8 cellular contexts compared by ENCODE assay signal in genomic region chr19:52095172-52096014, GRCh38. TPM values are rescaled to one million over a fixed set of nuclear protein-coding genes. Genes with fewer than 3 reads are reported as not detected.
A peak's percentile ranks its signal among the peaks of the same experiment; 100 is the strongest.
DNase-seq lines count a peak whose midpoint lies in the region; ATAC-seq, FAIRE-seq and TF ChIP-seq lines count a peak whose summit lies in the region.

Gene ZNF841 (minus strand): TSS chr19:52095765. CDS start chr19:52084801, 10,964 bp downstream.

- H3K36me3 ChIP-seq in H1 (ENCODE audit: control insufficient read depth in 2 of 4, insufficient read depth in 4 of 4, low read length in 3 of 4), result no peaks in the 10 kb centered on the region; a peak in 2 of 8 replicates
- H3K36me3 ChIP-seq in mesenchymal stem cell (ENCODE audit: control insufficient read depth in 1 of 2, insufficient read depth in 2 of 2, low read depth in 1 of 2, low read length in 2 of 2), result peaks cover 14 to 33% of the 10 kb centered on the region in 2 experiments

- TF ChIP-seq RAD21 in A549 (conservative IDR thresholded peaks at IDR 0.05 in 1 of 2, IDR thresholded peaks at IDR 0.05 in 1 of 2) (no peak), H1 (IDR thresholded peaks at IDR 0.05 in 1 of 2, conservative IDR thresholded peaks at IDR 0.05 in 1 of 2; ENCODE audit: low read depth in 2 of 2, low read length in 2 of 2) (no peak)

- CTCF ChIA-PET in A549 (lab: Yijun Ruan, JAX), result interaction anchor here (0.6 kb wide), 1 partner anchor 1329 kb away, joined by 3 read pairs; no protein-coding TSS in a partner anchor
- CTCF ChIA-PET in activated CD8-positive, alpha-beta memory T cell treated with anti-CD3 and anti-CD28 coated beads, Interleukin-2, amount 10 ng/mL, durations not matched to agents 7 days and 5 days (lab: Charles Lee), result no interaction called here
- CTCF ChIA-PET in H1 (lab: Charles Lee; ENCODE audit: partially characterized antibody), result no interaction called here

- H3K4ac ChIP-seq in H1 (replicated peaks; ENCODE audit: insufficient read length, low read depth, low read length) (no peak within 1 kb of the TSS), mesenchymal stem cell (ENCODE audit: low read depth in 1 of 2, low read length in 2 of 2) (peak within 1 kb of the TSS; percentile 54)

- peak within 1 kb of the TSS; percentile 55 for H3K4me3 ChIP-seq in A549
- peak within 1 kb of the TSS; percentile 88 to 100 (median 97) for H3K4me3 ChIP-seq in H1 (ENCODE audit: extremely low read depth in 1 of 4, insufficient read depth in 2 of 4, low read depth in 3 of 4, low read length in 4 of 4)
- peak within 1 kb of the TSS; percentile 73 to 97 for H3K4me3 ChIP-seq in mesenchymal stem cell (ENCODE audit: insufficient read depth in 1 of 2, low read depth in 1 of 2, low read length in 2 of 2)

- H2AFZ ChIP-seq in H1 (ENCODE audit: low read length), result peak within 1 kb of the TSS; percentile 79
- peak within 1 kb of the TSS; percentile 46 for H2AFZ ChIP-seq in mesenchymal stem cell (ENCODE audit: low read depth, low read length)

- peak within 1 kb of the TSS; percentile 92 for H3K4me3 Mint-ChIP-seq in activated CD8-positive, alpha-beta memory T cell treated with anti-CD3 and anti-CD28 coated beads, Interleukin-2, amount 10 ng/mL, durations not matched to agents 7 days and 5 days

- H3K27me3 ChIP-seq in H1 (replicated peaks in 1 of 4; ENCODE audit: control insufficient read depth in 3 of 4, extremely low read depth in 1 of 4, insufficient read depth in 3 of 4, low read length in 3 of 4), result 0 out of 7 replicates have a peak, but pooled peaks cover 0 to 2% (median 0%) of the 10 kb centered on the region in 4 experiments
- no peaks in the 10 kb centered on the region for H3K27me3 ChIP-seq in mesenchymal stem cell (ENCODE audit: control insufficient read depth in 1 of 2, insufficient read depth in 1 of 2, low read length in 2 of 2)

- TF ChIP-seq EP300 in A549 (IDR thresholded peaks at IDR 0.05) (no peak), H1 (IDR thresholded peaks at IDR 0.05; ENCODE audit: borderline replicate concordance in 1 of 2, low read depth in 2 of 2, low read length in 2 of 2) (no peak)

- ATAC-seq in A549 (peak; percentile 91 to 99), GM18907 (IDR thresholded peaks at IDR 0.05; ENCODE audit: unreplicated experiment) (peak; percentile 92), HG03457 (IDR thresholded peaks at IDR 0.05; ENCODE audit: unreplicated experiment) (peak; percentile 73)
- peak; percentile 99 for ATAC-seq in activated CD8-positive, alpha-beta memory T cell treated with anti-CD3 and anti-CD28 coated beads, Interleukin-2, amount 10 ng/mL, durations not matched to agents 7 days and 5 days

- TF ChIP-seq POLR2A in A549 (IDR thresholded peaks at IDR 0.05; ENCODE audit: low read length) (peak; percentile 32; the same call in 1 of the 2 replicates), H1 (IDR thresholded peaks at IDR 0.05; ENCODE audit: control extremely low read depth in 1 of 2, low read depth in 2 of 2, low read length in 2 of 2) (peak; percentile 64 to 77)

- H3K18ac ChIP-seq in H1 (ENCODE audit: extremely low read depth, low read length) (0 out of 2 replicates have a peak within 1 kb of the TSS, but pooled peaks have one; percentile 9), mesenchymal stem cell (ENCODE audit: low read depth in 1 of 2, low read length in 2 of 2) (peak within 1 kb of the TSS; percentile 91)

- H4K91ac ChIP-seq in H1 (replicated peaks; ENCODE audit: insufficient read length, low read length) (no peak within 1 kb of the TSS), mesenchymal stem cell (ENCODE audit: low read length) (peak within 1 kb of the TSS; percentile 67)

- peaks cover 30% of the 10 kb centered on the region for H3K9me3 Mint-ChIP-seq in activated CD8-positive, alpha-beta memory T cell treated with anti-CD3 and anti-CD28 coated beads, Interleukin-2, amount 10 ng/mL, durations not matched to agents 7 days and 5 days (ENCODE audit: low read depth)

- H3K9ac ChIP-seq in H1 (replicated peaks in 1 of 4; ENCODE audit: extremely low read depth in 1 of 4, low read depth in 3 of 4, low read length in 3 of 4), result peak within 1 kb of the TSS; percentile 69 to 96 (median 78)
- H3K9ac ChIP-seq in mesenchymal stem cell (ENCODE audit: low read length), result peak within 1 kb of the TSS; percentile 97

- H2BK5ac ChIP-seq in H1 (ENCODE audit: low read depth, low read length) (no peak within 1 kb of the TSS), mesenchymal stem cell (ENCODE audit: low read depth, low read length, poor library complexity, severe bottlenecking) (no peak within 1 kb of the TSS)

- H4K5ac ChIP-seq in H1 (ENCODE audit: insufficient read length, low read depth, low read length), result no peak within 1 kb of the TSS

- H3K79me1 ChIP-seq in H1 (ENCODE audit: low read depth, low read length) (peaks cover 3% of the 10 kb centered on the region), mesenchymal stem cell (replicated peaks; ENCODE audit: low read length, poor library complexity, severe bottlenecking) (peaks cover 10% of the 10 kb centered on the region)

- H3K36me3 Mint-ChIP-seq in activated CD8-positive, alpha-beta memory T cell treated with anti-CD3 and anti-CD28 coated beads, Interleukin-2, amount 10 ng/mL, durations not matched to agents 7 days and 5 days, result peaks cover 65% of the 10 kb centered on the region

- H3K4me1 ChIP-seq in A549 (no peaks in the 10 kb centered on the region), H1 (replicated peaks in 1 of 4; ENCODE audit: control insufficient read depth in 3 of 4, insufficient read depth in 4 of 4, low read length in 3 of 4) (peaks cover 0 to 2% (median under 1%) of the 10 kb centered on the region in 4 experiments; a peak in 2 of 7 replicates), mesenchymal stem cell (ENCODE audit: control insufficient read depth, insufficient read depth, low read depth, low read length) (peaks cover 2% of the 10 kb centered on the region)

- no peak for FAIRE-seq in A549 (lab: Jason Lieb, UNC)
- peak; percentile 60 for FAIRE-seq in H1 (lab: Jason Lieb, UNC)

- H3K27ac ChIP-seq in A549, result peak within 1 kb of the TSS; percentile 26 to 69; a peak in 4 of 6 replicates
- no peak within 1 kb of the TSS for H3K27ac ChIP-seq in H1 (ENCODE audit: low read depth, low read length)
- H3K27ac ChIP-seq in mesenchymal stem cell (ENCODE audit: low read length, poor library complexity, severe bottlenecking), result peak within 1 kb of the TSS; percentile 91

- peaks cover 31% of the 10 kb centered on the region for H3K4me1 Mint-ChIP-seq in activated CD8-positive, alpha-beta memory T cell treated with anti-CD3 and anti-CD28 coated beads, Interleukin-2, amount 10 ng/mL, durations not matched to agents 7 days and 5 days

- 12% methylated on average over 59 of the region's 59 CpGs for WGBS in A549 (ENCODE audit: missing lambda C conversion rate)
- WGBS in H1 (ENCODE audit: extremely low coverage in 1 of 2, insufficient coverage in 1 of 2, insufficient read length in 1 of 2, insufficient replicate concordance in 2 of 2, low coverage in 1 of 2, low lambda C conversion rate in 2 of 2, missing lambda C conversion rate in 1 of 2), 2 experiments, result 1% methylated on average over 47 of the region's 59 CpGs; no CpG with 5 or more reads in 1 of the 2 experiments
- WGBS in mesenchymal stem cell, result 2% methylated on average over 59 of the region's 59 CpGs

- peaks cover 87% of the 10 kb centered on the region for H3K9me3 ChIP-seq in A549
- peaks cover 8 to 15% of the 10 kb centered on the region in 2 experiments for H3K9me3 ChIP-seq in H1 (ENCODE audit: insufficient read depth in 2 of 2, low read depth in 1 of 2, low read length in 1 of 2)
- peaks cover 54% of the 10 kb centered on the region for H3K9me3 ChIP-seq in mesenchymal stem cell (ENCODE audit: control insufficient read depth, low read length)

- H3K79me2 ChIP-seq in H1 (ENCODE audit: control insufficient read depth in 1 of 2, insufficient read depth in 2 of 2, low read length in 2 of 2), result peaks cover 0 to 34% of the 10 kb centered on the region in 2 experiments; a peak in 2 of 4 replicates

- H2BK15ac ChIP-seq in H1 (ENCODE audit: low read length) (no peak within 1 kb of the TSS), mesenchymal stem cell (ENCODE audit: low read depth, poor library complexity, severe bottlenecking) (no peak within 1 kb of the TSS)

- H3K14ac ChIP-seq in H1 (ENCODE audit: insufficient read length), result no peak within 1 kb of the TSS
- H3K14ac ChIP-seq in mesenchymal stem cell (ENCODE audit: low read length in 2 of 2), result peak within 1 kb of the TSS in 1 of 2 experiments; percentile 73

- H3K56ac ChIP-seq in H1 (replicated peaks; ENCODE audit: insufficient read length, low read depth, low read length), result no peak within 1 kb of the TSS

- H2BK120ac ChIP-seq in H1 (replicated peaks; ENCODE audit: low read depth, low read length) (no peak within 1 kb of the TSS), mesenchymal stem cell (ENCODE audit: low read depth, low read length) (no peak within 1 kb of the TSS)

- no peak within 1 kb of the TSS for H3K23ac ChIP-seq in H1 (ENCODE audit: insufficient read length)
- no peak within 1 kb of the TSS for H3K23ac ChIP-seq in mesenchymal stem cell (ENCODE audit: low read length in 2 of 2)

- no peaks in the 10 kb centered on the region for H3K27me3 Mint-ChIP-seq in activated CD8-positive, alpha-beta memory T cell treated with anti-CD3 and anti-CD28 coated beads, Interleukin-2, amount 10 ng/mL, durations not matched to agents 7 days and 5 days

- H3K27ac Mint-ChIP-seq in activated CD8-positive, alpha-beta memory T cell treated with anti-CD3 and anti-CD28 coated beads, Interleukin-2, amount 10 ng/mL, durations not matched to agents 7 days and 5 days, result peak within 1 kb of the TSS; percentile 92

- TF ChIP-seq CTCF in A549 (IDR thresholded peaks at IDR 0.05) (no peak), H1 (IDR thresholded peaks at IDR 0.05; ENCODE audit: control extremely low read depth in 1 of 3, insufficient read depth in 1 of 3, low read depth in 1 of 3, low read length in 3 of 3) (peak in 2 of 3 experiments; percentile 5 to 15; a peak in 2 of 4 replicates)

- H3K23me2 ChIP-seq in H1 (ENCODE audit: low read depth, low read length), result peaks cover 8% of the 10 kb centered on the region

- no peak within 1 kb of the TSS for H2BK20ac ChIP-seq in H1 (ENCODE audit: low read length)

- H4K8ac ChIP-seq in H1 (ENCODE audit: extremely low read depth, insufficient read depth, low read length), result peak within 1 kb of the TSS; percentile 86
- peak within 1 kb of the TSS; percentile 84 for H4K8ac ChIP-seq in mesenchymal stem cell (ENCODE audit: low read length)

- DNase-seq in A549 (ENCODE audit: low read depth in 1 of 2, low spot score in 1 of 2) (peak; percentile 37 to 92), NCI-H82 (lab: John Stamatoyannopoulos, UW) (peak; percentile 96), H1 (ENCODE audit: low read depth in 1 of 2, low spot score in 2 of 2) (peak; percentile 82 to 99), mesenchymal stem cell (peak; percentile 91)
- DNase-seq in activated CD8-positive, alpha-beta memory T cell treated with anti-CD3 and anti-CD28 coated beads, Interleukin-2, amount 10 ng/mL, durations not matched to agents 7 days and 5 days, result peak; percentile 94
- peak; percentile 75 to 88 (median 85) for DNase-seq in stimulated activated CD4-positive, alpha-beta T cell treated with anti-CD3 and anti-CD28 coated beads, TNF-alpha, amount 100 ng/mL, for 48 hours (ENCODE audit: low read depth in 3 of 3)

- POLR2A ChIA-PET in A549 (lab: Yijun Ruan, JAX) (no interaction called here), H1 (lab: Charles Lee; ENCODE audit: partially characterized antibody) (interaction anchor here (1.3 kb wide), 1 partner anchor 11 kb away, joined by 3 read pairs; no protein-coding TSS in a partner anchor)

- H2AK5ac ChIP-seq in H1 (ENCODE audit: low read depth, low read length) (no peak within 1 kb of the TSS), mesenchymal stem cell (ENCODE audit: low read length, severe bottlenecking) (peak within 1 kb of the TSS; percentile 68)

- H2BK12ac ChIP-seq in H1 (ENCODE audit: low read depth, low read length) (no peak within 1 kb of the TSS), mesenchymal stem cell (ENCODE audit: low read length in 2 of 2) (peak within 1 kb of the TSS in 1 of 2 experiments; percentile 3)

- H3K4me2 ChIP-seq in A549 (peak within 1 kb of the TSS; percentile 49), H1 (ENCODE audit: insufficient read depth in 1 of 2, low read depth in 2 of 2, low read length in 2 of 2) (peak within 1 kb of the TSS; percentile 90 to 99), mesenchymal stem cell (ENCODE audit: low read length, poor library complexity, severe bottlenecking) (peak within 1 kb of the TSS; percentile 68)

- peaks cover 0 to 3% of the 10 kb centered on the region in 2 experiments for H4K20me1 ChIP-seq in H1 (replicated peaks in 1 of 2; ENCODE audit: control insufficient read depth in 1 of 2, insufficient read depth in 2 of 2, low read length in 2 of 2)

RNA-seq across cellular contexts. Expression of gene ZNF841, which starts in this region (rescaled TPM):
- polyA plus RNA-seq in A549 (2011; rRNA removed), result 4.9 and 5.3 TPM in 2 replicates
- 0.98 and 1.6 TPM in 2 replicates for polyA plus RNA-seq in A549 (2012; cell fraction: cytosol; rRNA removed)
- polyA plus RNA-seq in A549 (2012; cell fraction: nucleus; rRNA removed), result 1.8 and 3.4 TPM in 2 replicates
- 2.2 to 3.0 TPM (median 2.4 TPM) in 3 replicates for polyA plus RNA-seq in A549 (2017; fragmentation: RNase III; extraction: RNeasy Plus Mini Kit Qiagen cat#74134 plus additional on column Dnase treatment)
- polyA minus RNA-seq in A549 (2011; rRNA and poly(A)+ RNA removed), result 5.5 and 9.3 TPM in 2 replicates
- total RNA-seq in activated CD8-positive, alpha-beta memory T cell treated with anti-CD3 and anti-CD28 coated beads, Interleukin-2, amount 10 ng/mL, durations not matched to agents 7 days and 5 days, result 10 to 100 TPM; 22.3 to 30.4 TPM
- 17.4 and 17.9 TPM in 2 replicates for total RNA-seq in H1 (2021; fragmentation: NEBNext Ultra II Directional; extraction: Animal tissue kit (Norgen Biotek cat#: 25700))
- polyA plus RNA-seq in H1 (2011; rRNA removed), result 4.1 and 5.1 TPM in 2 replicates
- polyA plus RNA-seq in H1 (2011; cell fraction: cytosol; rRNA removed), result 4.7 TPM
- 8.5 TPM for polyA plus RNA-seq in H1 (2011; cell fraction: nucleus; rRNA removed)
- 6.3 to 9.7 TPM (median 7.6 TPM) in 4 replicates for polyA plus RNA-seq in H1 (2012, experiment 1 of 2)
- 0.83 TPM for polyA plus RNA-seq in H1 (2012, experiment 2 of 2)
- 7.8 TPM for polyA plus RNA-seq in H1 (2013, experiment 1 of 2)
- 7.6 TPM for polyA plus RNA-seq in H1 (2013, experiment 2 of 2)
- polyA minus RNA-seq in H1 (2011; rRNA and poly(A)+ RNA removed), result 16.3 and 16.5 TPM in 2 replicates
- polyA minus RNA-seq in H1 (2011; cell fraction: cytosol; rRNA and poly(A)+ RNA removed), result 6.4 TPM
- 20.1 TPM for polyA minus RNA-seq in H1 (2011; cell fraction: nucleus; rRNA and poly(A)+ RNA removed)
- 7.9 TPM for polyA plus RNA-seq in mesenchymal stem cell (2013, experiment 1 of 2)
- 7.8 TPM for polyA plus RNA-seq in mesenchymal stem cell (2013, experiment 2 of 2)

Comparison
In these comparisons a context has a peak if more than half of its experiments do, and no peak if none do; other contexts are left out.
1. Of the 18 proteins assayed by ChIP-seq in both H1 and A549: peak only in H1: CTCF; only in A549: none; in both: E2F6, MAX, PHF8 and POLR2A; in neither: 13.